ENCODE assay signal across 36 cellular contexts in genomic region chr12:28591831-28592230, GRCh38.
"Had no signal": no experiment of that assay in that cellular context is flagged by ENCODE, and none has a peak within 500 bp of the region (broad histone marks: within the 10 kb centered on the region; RNA-seq: fewer than 3 reads in every experiment).

No MANE protein-coding gene starts in this region.

- H3K4me3 Mint-ChIP-seq: activated CD4-positive, alpha-beta memory T cell treated with anti-CD3 and anti-CD28 coated beads, Interleukin-2, amount 10 ng/mL, durations not matched to agents 7 days and 5 days; activated CD4-positive, alpha-beta T cell treated with anti-CD3 and anti-CD28 coated beads for 36 hours; activated CD4-positive, alpha-beta T cell treated with anti-CD3 and anti-CD28 coated beads, Interleukin-2, amount 10 ng/mL, durations not matched to agents 7 days and 5 days; activated CD8-positive, alpha-beta memory T cell treated with anti-CD3 and anti-CD28 coated beads, Interleukin-2, amount 10 ng/mL, durations not matched to agents 7 days and 5 days; activated CD8-positive, alpha-beta T cell treated with anti-CD3 and anti-CD28 coated beads, Interleukin-2, amount 10 ng/mL, durations not matched to agents 7 days and 5 days; activated naive CD4-positive, alpha-beta T cell treated with anti-CD3 and anti-CD28 coated beads, Interleukin-2, amount 10 ng/mL, durations not matched to agents 7 days and 5 days; activated naive CD4-positive, alpha-beta T cell treated with anti-CD3 and anti-CD28 coated beads, Interleukin-2, amount 50 U/mL, for 24 hours; activated naive CD8-positive, alpha-beta T cell; activated naive CD8-positive, alpha-beta T cell treated with anti-CD3 and anti-CD28 coated beads, Interleukin-2, amount 10 ng/mL, durations not matched to agents 7 days and 5 days; activated naive CD8-positive, alpha-beta T cell treated with anti-CD3 and anti-CD28 coated beads, Interleukin-2, amount 50 U/mL, for 24 hours; activated T-cell treated with anti-CD3 and anti-CD28 coated beads, Interleukin-2, amount 50 U/mL, for 24 hours; brain; central memory CD8-positive, alpha-beta T cell; T-helper 1 cell treated with Interleukin-12 subunit alpha and Interleukin-12 subunit beta and Interleukin-4 antibody, amounts not matched to agents 30 μg/mL and 1 μg/mL, for 36 hours; T-helper 2 cell treated with Interferon-gamma antibody and Interleukin-4, amounts not matched to agents 5 μg/mL and 100 μg/mL, for 36 hours had no signal

- H3K27ac Mint-ChIP-seq: activated CD4-positive, alpha-beta memory T cell treated with anti-CD3 and anti-CD28 coated beads, Interleukin-2, amount 10 ng/mL, durations not matched to agents 7 days and 5 days; activated CD4-positive, alpha-beta T cell treated with anti-CD3 and anti-CD28 coated beads for 36 hours; activated CD4-positive, alpha-beta T cell treated with anti-CD3 and anti-CD28 coated beads, Interleukin-2, amount 10 ng/mL, durations not matched to agents 7 days and 5 days; activated CD8-positive, alpha-beta memory T cell treated with anti-CD3 and anti-CD28 coated beads, Interleukin-2, amount 10 ng/mL, durations not matched to agents 7 days and 5 days; activated CD8-positive, alpha-beta T cell treated with anti-CD3 and anti-CD28 coated beads, Interleukin-2, amount 10 ng/mL, durations not matched to agents 7 days and 5 days; activated naive CD4-positive, alpha-beta T cell treated with anti-CD3 and anti-CD28 coated beads, Interleukin-2, amount 10 ng/mL, durations not matched to agents 7 days and 5 days; activated naive CD4-positive, alpha-beta T cell treated with anti-CD3 and anti-CD28 coated beads, Interleukin-2, amount 50 U/mL, for 24 hours; activated naive CD8-positive, alpha-beta T cell; activated naive CD8-positive, alpha-beta T cell treated with anti-CD3 and anti-CD28 coated beads, Interleukin-2, amount 10 ng/mL, durations not matched to agents 7 days and 5 days; activated naive CD8-positive, alpha-beta T cell treated with anti-CD3 and anti-CD28 coated beads, Interleukin-2, amount 50 U/mL, for 24 hours; activated T-cell treated with anti-CD3 and anti-CD28 coated beads, Interleukin-2, amount 50 U/mL, for 24 hours; activated T-helper 2 cell treated with anti-CD3 and anti-CD28 coated beads, Interferon-gamma antibody, Interleukin-2, Interleukin-4, amounts not matched to agents 10 μg/mL and 5 μg/mL and 100 μg/mL, durations not matched to agents 14 hours and 24 hours and 36 hours; brain; T-helper 1 cell treated with Interleukin-12 subunit alpha and Interleukin-12 subunit beta and Interleukin-4 antibody, amounts not matched to agents 30 μg/mL and 1 μg/mL, for 36 hours; T-helper 2 cell treated with Interferon-gamma antibody and Interleukin-4, amounts not matched to agents 5 μg/mL and 100 μg/mL, for 36 hours had no signal

- H3K4me1 ChIP-seq: ascending aorta had no signal

- H3K27me3 Mint-ChIP-seq: activated CD8-positive, alpha-beta memory T cell treated with anti-CD3 and anti-CD28 coated beads, Interleukin-2, amount 10 ng/mL, durations not matched to agents 7 days and 5 days; activated naive CD4-positive, alpha-beta T cell treated with anti-CD3 and anti-CD28 coated beads, Interleukin-2, amount 10 ng/mL, durations not matched to agents 7 days and 5 days; activated naive CD4-positive, alpha-beta T cell treated with anti-CD3 and anti-CD28 coated beads, Interleukin-2, amount 50 U/mL, for 24 hours; activated naive CD8-positive, alpha-beta T cell; central memory CD8-positive, alpha-beta T cell had no signal

- H3K36me3 Mint-ChIP-seq: activated naive CD4-positive, alpha-beta T cell treated with anti-CD3 and anti-CD28 coated beads, Interleukin-2, amount 10 ng/mL, durations not matched to agents 7 days and 5 days; activated naive CD4-positive, alpha-beta T cell treated with anti-CD3 and anti-CD28 coated beads, Interleukin-2, amount 50 U/mL, for 24 hours; activated naive CD8-positive, alpha-beta T cell treated with anti-CD3 and anti-CD28 coated beads, Interleukin-2, amount 10 ng/mL, durations not matched to agents 7 days and 5 days; brain had no signal

- ATAC-seq: activated CD4-positive, alpha-beta T cell treated with anti-CD3 and anti-CD28 coated beads for 36 hours; activated CD4-positive, CD25-positive, alpha-beta regulatory T cell treated with anti-CD3 and anti-CD28 coated beads, Interleukin-2, amount 50 U/mL, for 24 hours; activated CD8-positive, alpha-beta memory T cell treated with anti-CD3 and anti-CD28 coated beads, Interleukin-2, amount 10 ng/mL, durations not matched to agents 7 days and 5 days; activated CD8-positive, alpha-beta T cell treated with anti-CD3 and anti-CD28 coated beads, Interleukin-2, amount 10 ng/mL, durations not matched to agents 7 days and 5 days; activated naive CD8-positive, alpha-beta T cell treated with anti-CD3 and anti-CD28 coated beads, Interleukin-2, amount 50 U/mL, for 24 hours had no signal

- H3K27ac ChIP-seq: ascending aorta, cardiac muscle cell, VCaP had no signal

- DNase-seq: activated CD4-positive, alpha-beta memory T cell treated with anti-CD3 and anti-CD28 coated beads, Interleukin-2, amount 10 ng/mL, durations not matched to agents 7 days and 5 days; activated CD4-positive, alpha-beta T cell treated with anti-CD3 and anti-CD28 coated beads for 1 hour; activated CD4-positive, alpha-beta T cell treated with anti-CD3 and anti-CD28 coated beads for 36 hours; activated CD4-positive, alpha-beta T cell treated with anti-CD3 and anti-CD28 coated beads for 48 hours; activated CD4-positive, alpha-beta T cell treated with anti-CD3 and anti-CD28 coated beads, Interleukin-2, amount 10 ng/mL, durations not matched to agents 7 days and 5 days; activated CD4-positive, alpha-beta T cell treated with anti-CD3 and anti-CD28 coated beads, Interleukin-2, amount 50 U/mL, for 48 hours; activated CD4-positive, CD25-positive, alpha-beta regulatory T cell; activated CD8-positive, alpha-beta memory T cell treated with anti-CD3 and anti-CD28 coated beads for 24 hours; activated CD8-positive, alpha-beta memory T cell treated with anti-CD3 and anti-CD28 coated beads, Interleukin-2, amount 10 ng/mL, durations not matched to agents 7 days and 5 days; activated CD8-positive, alpha-beta memory T cell treated with anti-CD3 and anti-CD28 coated beads, Interleukin-2, amount 50 U/mL, for 48 hours; activated CD8-positive, alpha-beta T cell treated with anti-CD3 and anti-CD28 coated beads, Interleukin-2, amount 10 ng/mL, durations not matched to agents 7 days and 5 days; activated effector memory CD4-positive, alpha-beta T cell treated with Interleukin-2 at 50 U/mL for 16 hours; activated gamma-delta T cell; activated naive CD4-positive, alpha-beta T cell treated with anti-CD3 and anti-CD28 coated beads, Interleukin-2, amount 10 ng/mL, durations not matched to agents 7 days and 5 days; activated naive CD4-positive, alpha-beta T cell treated with Interleukin-2 at 50 U/mL for 16 hours; activated naive CD8-positive, alpha-beta T cell treated with anti-CD3 and anti-CD28 coated beads, Interleukin-2, amount 10 ng/mL, durations not matched to agents 7 days and 5 days; activated naive CD8-positive, alpha-beta T cell treated with anti-CD3 and anti-CD28 coated beads, Interleukin-2, amount 50 U/mL, for 24 hours; activated T-cell treated with anti-CD3 and anti-CD28 coated beads, Interleukin-2, amount 50 U/mL, for 24 hours; activated T-cell treated with anti-CD3 and anti-CD28 coated beads, Interleukin-2, amount 50 U/mL, for 48 hours; amygdala; anterior cingulate cortex; caudate nucleus; cerebellar nuclear complex; T-helper 2 cell; T-helper 9 cell had no signal

- H3K4me1 Mint-ChIP-seq: activated CD4-positive, alpha-beta memory T cell treated with anti-CD3 and anti-CD28 coated beads, Interleukin-2, amount 10 ng/mL, durations not matched to agents 7 days and 5 days; activated CD4-positive, alpha-beta T cell treated with anti-CD3 and anti-CD28 coated beads for 36 hours; activated CD4-positive, alpha-beta T cell treated with anti-CD3 and anti-CD28 coated beads, Interleukin-2, amount 10 ng/mL, durations not matched to agents 7 days and 5 days; activated CD8-positive, alpha-beta memory T cell treated with anti-CD3 and anti-CD28 coated beads, Interleukin-2, amount 10 ng/mL, durations not matched to agents 7 days and 5 days; activated naive CD4-positive, alpha-beta T cell treated with anti-CD3 and anti-CD28 coated beads, Interleukin-2, amount 10 ng/mL, durations not matched to agents 7 days and 5 days; activated naive CD4-positive, alpha-beta T cell treated with anti-CD3 and anti-CD28 coated beads, Interleukin-2, amount 50 U/mL, for 24 hours; activated naive CD8-positive, alpha-beta T cell treated with anti-CD3 and anti-CD28 coated beads, Interleukin-2, amount 10 ng/mL, durations not matched to agents 7 days and 5 days; activated naive CD8-positive, alpha-beta T cell treated with anti-CD3 and anti-CD28 coated beads, Interleukin-2, amount 50 U/mL, for 24 hours; brain; central memory CD8-positive, alpha-beta T cell had no signal

- H3K27me3 ChIP-seq: ascending aorta, cardiac muscle cell had no signal

- H3K4me3 ChIP-seq: ascending aorta, cardiac muscle cell had no signal

- H3K36me3 ChIP-seq: ascending aorta, cardiac muscle cell had no signal
